ENCODE assay signal across 19 cellular contexts in genomic region chr17:14352139-14352538, GRCh38.
DNase-seq lines count a peak whose midpoint lies in the region; TF ChIP-seq lines count a peak whose summit lies in the region.
"Had no signal": no experiment of that assay in that cellular context is flagged by ENCODE, and none has a peak within 500 bp of the region (broad histone marks: within the 10 kb centered on the region; RNA-seq: fewer than 3 reads in every experiment).

No MANE protein-coding gene starts in this region.

- peak overlapping the region; percentile 74 for H3K27ac ChIP-seq in neutrophil
- H3K27ac ChIP-seq: 22Rv1, cardiac muscle cell, hepatocyte, ovary had no signal

- H3K27me3 ChIP-seq in neutrophil: no peaks in the 10 kb centered on the region
- H3K27me3 ChIP-seq: cardiac muscle cell, hepatocyte, MG63, ovary had no signal

- TF ChIP-seq CTCF in choroid plexus epithelial cell (conservative IDR thresholded peaks at IDR 0.05; ENCODE audit: low read depth, low read length): no peak
- no peak for TF ChIP-seq CTCF in neutrophil (IDR thresholded peaks at IDR 0.05)

- no peaks in the 10 kb centered on the region for H3K36me3 ChIP-seq in neutrophil
- H3K36me3 ChIP-seq: cardiac muscle cell, MG63, ovary had no signal

- H3K4me3 ChIP-seq in choroid plexus epithelial cell (ENCODE audit: low read depth, low read length): no peak overlapping the region
- H3K4me3 ChIP-seq in neutrophil (ENCODE audit: low read depth in 1 of 2, low read length in 1 of 2): peak overlapping the region in 1 of 2 experiments; percentile 5
- H3K4me3 ChIP-seq: cardiac muscle cell, hepatocyte, MG63, ovary had no signal

- H3K9me3 ChIP-seq in neutrophil: no peaks in the 10 kb centered on the region
- H3K9me3 ChIP-seq: MG63, ovary had no signal

- peak; percentile 13 for DNase-seq in NCI-H82 (lab: John Stamatoyannopoulos, UW)
- DNase-seq in NCI-H82 treated with DMSO at 0.1 percent for 48 hours (lab: John Stamatoyannopoulos, UW; ENCODE audit: unreplicated experiment): no peak
- peak; percentile 88 for DNase-seq in NOMO-1 treated with DMSO at 0.1 percent for 48 hours (lab: John Stamatoyannopoulos, UW; ENCODE audit: unreplicated experiment)
- DNase-seq in choroid plexus epithelial cell (ENCODE audit: low read depth): peak; percentile 34
- no peak for DNase-seq in T-helper 2 cell
- DNase-seq in DMS153 (lab: John Stamatoyannopoulos, UW): no peak
- DNase-seq in putamen (ENCODE audit: low spot score): no peak
- DNase-seq: activated naive CD4-positive, alpha-beta T cell treated with anti-CD3 and anti-CD28 coated beads, Interleukin-2, amount 50 U/mL, for 16 hours; C1 segment of cervical spinal cord; DMS79 treated with DMSO at 0.1 percent for 48 hours; effector CD8-positive, alpha-beta T cell; MG63; NCI-H2081; NCI-H526 treated with DMSO at 0.1 percent for 48 hours; ovary had no signal

- peaks cover 26 to 33% of the 10 kb centered on the region in 2 experiments for H3K4me1 ChIP-seq in neutrophil (ENCODE audit: control insufficient read depth in 1 of 2, insufficient read depth in 1 of 2, low read depth in 1 of 2, low read length in 1 of 2)

Comparison
In these comparisons a context has a peak if more than half of its experiments do, and no peak if none do; other contexts are left out.
1. DNase-seq: peak in NCI-H82 (single experiment), NOMO-1 treated with DMSO at 0.1 percent for 48 hours (single experiment) and choroid plexus epithelial cell (single experiment); none in NCI-H82 treated with DMSO at 0.1 percent for 48 hours (single experiment), T-helper 2 cell (0 of 5), DMS153 (single experiment) and putamen (single experiment).